In genomic region chr1:218292515-218292914, GRCh38 we compare ENCODE assay signal across 22 cellular contexts. TPM values are rescaled to one million over a fixed set of nuclear protein-coding genes. Genes with fewer than 3 reads are reported as not detected.
DNase-seq lines count a peak whose midpoint lies in the region; ATAC-seq, FAIRE-seq and TF ChIP-seq lines count a peak whose summit lies in the region.
"Had no signal": no experiment of that assay in that cellular context is flagged by ENCODE, and none has a peak within 500 bp of the region (broad histone marks: within the 10 kb centered on the region; RNA-seq: fewer than 3 reads in every experiment).

No MANE protein-coding gene starts in this region.

- H3K9me3 ChIP-seq in HEK293 (ENCODE audit: control insufficient read depth, insufficient read depth, low read depth, low read length) (no peaks in the 10 kb centered on the region), K562 (replicated peaks; ENCODE audit: control insufficient read depth, insufficient read depth, low read depth, low read length) (no peaks in the 10 kb centered on the region), mesenchymal stem cell (ENCODE audit: control insufficient read depth, low read length) (no peaks in the 10 kb centered on the region)
- H3K9me3 ChIP-seq: BE2C, BLaER1 had no signal

- no peak overlapping the region for H4K91ac ChIP-seq in mesenchymal stem cell (ENCODE audit: low read length)

- TF ChIP-seq POLR2A in K562 (conservative IDR thresholded peaks at IDR 0.05), result no peak

- H3K79me2 ChIP-seq in K562 (ENCODE audit: control insufficient read depth, insufficient read depth, low read length), result peaks cover 98% of the 10 kb centered on the region

- no peak overlapping the region for H3K9ac ChIP-seq in K562 (ENCODE audit: insufficient read depth in 1 of 2, low read depth in 2 of 2, low read length in 2 of 2)
- no peak overlapping the region for H3K9ac ChIP-seq in mesenchymal stem cell (ENCODE audit: low read length)
- H3K9ac ChIP-seq: BLaER1 had no signal

- TF ChIP-seq RAD21 in K562 (CRISPR knock-in tag; conservative IDR thresholded peaks at IDR 0.05 in 1 of 2, IDR thresholded peaks at IDR 0.05 in 1 of 2), result no peak

- H3K4me3 Mint-ChIP-seq in WTC11, result no peak overlapping the region
- H3K4me3 Mint-ChIP-seq: CD14-positive monocyte; CD4-positive, alpha-beta memory T cell; CD4-positive, CD25-positive, alpha-beta regulatory T cell; CD8-positive, alpha-beta memory T cell had no signal

- H3K27me3 Mint-ChIP-seq in WTC11 (ENCODE audit: low read depth), result no peaks in the 10 kb centered on the region
- H3K27me3 Mint-ChIP-seq: CD4-positive, alpha-beta memory T cell; CD4-positive, CD25-positive, alpha-beta regulatory T cell; CD8-positive, alpha-beta memory T cell had no signal

- H4K20me1 ChIP-seq in K562 (replicated peaks; ENCODE audit: control insufficient read depth, insufficient read depth, low read length), result no peaks in the 10 kb centered on the region

- H3K9me1 ChIP-seq in K562 (ENCODE audit: control insufficient read depth, insufficient read depth, low read length), result no peaks in the 10 kb centered on the region

- DNase-seq in WTC11 (ENCODE audit: low spot score), result no peak
- no peak for DNase-seq in K562 (ENCODE audit: extremely low read depth in 1 of 4, low spot score in 3 of 4)
- no peak for DNase-seq in NCI-H2171 (lab: John Stamatoyannopoulos, UW)
- DNase-seq in mesenchymal stem cell, result no peak
- no peak for DNase-seq in substantia nigra (lab: John Stamatoyannopoulos, UW)
- DNase-seq: 8988T; ACHN; BE2C; C1 segment of cervical spinal cord; CD4-positive, CD25-positive, alpha-beta regulatory T cell; CD8-positive, alpha-beta memory T cell; COR-L47; DMS79 treated with DMSO at 0.1 percent for 48 hours; GF-D8 had no signal

- H4K8ac ChIP-seq in mesenchymal stem cell (ENCODE audit: low read length), result no peak overlapping the region

- no peak overlapping the region for H3K23ac ChIP-seq in mesenchymal stem cell (ENCODE audit: low read length in 2 of 2)

- intact Hi-C loops in K562 (cut with micrococcal nuclease), result no loop called here

- no peak overlapping the region for H3K14ac ChIP-seq in mesenchymal stem cell (ENCODE audit: low read length in 2 of 2)

- FAIRE-seq in K562 (lab: Jason Lieb, UNC), result no peak
- FAIRE-seq: A204.1, G401.6, GM12892, GM18507 had no signal

- peaks cover 43% of the 10 kb centered on the region for H3K4me1 Mint-ChIP-seq in WTC11
- H3K4me1 Mint-ChIP-seq: CD14-positive monocyte had no signal

- no peak overlapping the region for H2BK120ac ChIP-seq in mesenchymal stem cell (ENCODE audit: low read depth, low read length)

- no peak overlapping the region for H2BK12ac ChIP-seq in mesenchymal stem cell (ENCODE audit: low read length in 2 of 2)

- H3K27ac ChIP-seq in HEK293 (ENCODE audit: extremely low read depth, low read depth, low read length) (no peak overlapping the region), K562 (ENCODE audit: extremely low read depth, low read depth, low read length) (no peak overlapping the region), mesenchymal stem cell (ENCODE audit: low read length, poor library complexity, severe bottlenecking) (no peak overlapping the region), substantia nigra (ENCODE audit: low read depth, low read length, poor library complexity, severe bottlenecking) (no peak overlapping the region)
- H3K27ac ChIP-seq: BLaER1 had no signal

- H3K4me2 ChIP-seq in K562 (ENCODE audit: insufficient read depth, low read length) (no peak overlapping the region), mesenchymal stem cell (ENCODE audit: low read length, poor library complexity, severe bottlenecking) (no peak overlapping the region)
- H3K4me2 ChIP-seq: BLaER1 had no signal

- H3K4me3 ChIP-seq in HEK293 (ENCODE audit: low read depth, low read length) (no peak overlapping the region), K562 (no peak overlapping the region), mesenchymal stem cell (ENCODE audit: insufficient read depth in 1 of 2, low read depth in 1 of 2, low read length in 2 of 2) (no peak overlapping the region)
- H3K4me3 ChIP-seq: BLaER1 had no signal

- H2AFZ ChIP-seq in K562 (ENCODE audit: low read depth, low read length) (no peak overlapping the region), mesenchymal stem cell (ENCODE audit: low read depth, low read length) (no peak overlapping the region)

- TF ChIP-seq EP300 in K562 (IDR thresholded peaks at IDR 0.05; ENCODE audit: low read length), result no peak

- H3K27me3 ChIP-seq in K562 (ENCODE audit: control insufficient read depth in 2 of 2, insufficient read depth in 2 of 2, low read length in 2 of 2), result no peaks in the 10 kb centered on the region
- no peaks in the 10 kb centered on the region for H3K27me3 ChIP-seq in mesenchymal stem cell (ENCODE audit: control insufficient read depth in 1 of 2, insufficient read depth in 1 of 2, low read length in 2 of 2)
- H3K27me3 ChIP-seq: BE2C, BLaER1 had no signal

- BruUV-seq in K562 (replicated peaks; lab: Mats Ljungman, UMichigan), result no TSS peak

- H2AK5ac ChIP-seq in mesenchymal stem cell (ENCODE audit: low read length, severe bottlenecking), result no peak overlapping the region

- no peaks in the 10 kb centered on the region for H3K36me3 ChIP-seq in HEK293 (ENCODE audit: control insufficient read depth in 2 of 2, insufficient read depth in 1 of 2, low read length in 2 of 2)
- H3K36me3 ChIP-seq in K562 (ENCODE audit: control insufficient read depth, insufficient read depth, low read length), result peaks cover 56% of the 10 kb centered on the region
- no peaks in the 10 kb centered on the region for H3K36me3 ChIP-seq in mesenchymal stem cell (ENCODE audit: control insufficient read depth in 1 of 2, insufficient read depth in 2 of 2, low read depth in 1 of 2, low read length in 2 of 2)

- no peaks in the 10 kb centered on the region for H3K4me1 ChIP-seq in HEK293 (ENCODE audit: control insufficient read depth, insufficient read depth, low read length)
- peaks cover 9 to 16% of the 10 kb centered on the region in 2 experiments; a peak in 3 of 5 replicates for H3K4me1 ChIP-seq in K562 (replicated peaks in 1 of 2; ENCODE audit: control insufficient read depth in 2 of 2, insufficient read depth in 2 of 2, low read length in 2 of 2)
- no peaks in the 10 kb centered on the region for H3K4me1 ChIP-seq in mesenchymal stem cell (ENCODE audit: control insufficient read depth, insufficient read depth, low read depth, low read length)
- H3K4me1 ChIP-seq: BE2C had no signal

- H3K4ac ChIP-seq in mesenchymal stem cell (ENCODE audit: low read depth in 1 of 2, low read length in 2 of 2), result no peak overlapping the region

- CTCF ChIA-PET in HEK293 (lab: Yijun Ruan, JAX) (no interaction called here), WTC11 (lab: Charles Lee) (no interaction called here), K562 (lab: Yijun Ruan, JAX; ENCODE audit: low intra/inter-chr PET ratio) (no interaction called here)

- no peak for TF ChIP-seq CTCF in HEK293 (tag by site-specific recombination; IDR thresholded peaks at IDR 0.05)
- TF ChIP-seq CTCF in WTC11 (IDR thresholded peaks at IDR 0.05), result no peak
- no peak for TF ChIP-seq CTCF in K562 (IDR thresholded peaks at IDR 0.05 in 2 of 3, conservative IDR thresholded peaks at IDR 0.05 in 1 of 3; ENCODE audit: insufficient read depth in 2 of 3, low read depth in 1 of 3, low read length in 3 of 3)

- in situ Hi-C loops in K562 (cut with MboI), result no loop called here

- H2BK15ac ChIP-seq in mesenchymal stem cell (ENCODE audit: low read depth, poor library complexity, severe bottlenecking), result no peak overlapping the region

- H2BK5ac ChIP-seq in mesenchymal stem cell (ENCODE audit: low read depth, low read length, poor library complexity, severe bottlenecking), result no peak overlapping the region

- H3K18ac ChIP-seq in mesenchymal stem cell (ENCODE audit: low read depth in 1 of 2, low read length in 2 of 2), result no peak overlapping the region

- peaks cover 27% of the 10 kb centered on the region for H3K79me1 ChIP-seq in mesenchymal stem cell (replicated peaks; ENCODE audit: low read length, poor library complexity, severe bottlenecking)

- WGBS in K562 (ENCODE audit: insufficient coverage, low coverage, missing lambda C conversion rate), result 66% methylated on average over 3 of the region's 3 CpGs
- 95% methylated on average over 3 of the region's 3 CpGs for WGBS in mesenchymal stem cell

- H3K27ac Mint-ChIP-seq in WTC11, result peak overlapping the region; percentile 29; the same call in 1 of the 2 replicates
- H3K27ac Mint-ChIP-seq: CD14-positive monocyte had no signal

- H3K9me3 Mint-ChIP-seq in WTC11, result no peaks in the 10 kb centered on the region
- H3K9me3 Mint-ChIP-seq: CD14-positive monocyte; CD4-positive, alpha-beta memory T cell; CD4-positive, CD25-positive, alpha-beta regulatory T cell; CD8-positive, alpha-beta memory T cell had no signal

- POLR2A ChIA-PET in HEK293 (lab: Yijun Ruan, JAX) (no interaction called here), WTC11 (lab: Charles Lee) (no interaction called here), K562 (lab: Yijun Ruan, JAX) (no interaction called here)

- H3K36me3 Mint-ChIP-seq in WTC11, result peaks cover 9% of the 10 kb centered on the region

- ATAC-seq in WTC11 (no peak), K562 (peak; percentile 7; the same call in 1 of the 3 replicates)

RNA-seq across cellular contexts. Expression of gene RRP15, which starts 7.4 kb away (rescaled TPM):
- total RNA-seq in WTC11 (2021), result 32.3 to 36.0 TPM (median 32.4 TPM) in 3 replicates
- total RNA-seq in K562 (2011; cell fraction: chromatin; rRNA removed; ENCODE audit: low replicate concordance), result 7.8 and 25.2 TPM in 2 replicates
- total RNA-seq in K562 (2011; cell fraction: nucleolus; rRNA removed), result 4.5 TPM in 2 replicates
- 10.2 and 16.1 TPM in 2 replicates for total RNA-seq in K562 (2011; cell fraction: nucleoplasm; rRNA removed)
- total RNA-seq in K562 (2014; rRNA removed), result 14.8 and 17.5 TPM in 2 replicates
- 58.1 and 72.6 TPM in 2 replicates for total RNA-seq in K562 (2014; rRNA removed; fragmentation: Illumina TruSeq; extraction: Trizol)
- 35.8 and 36.9 TPM in 2 replicates for total RNA-seq in K562 (2015; rRNA removed; fragmentation: Illumina TruSeq; extraction: Trizol)
- total RNA-seq in K562 (2021), result 42.1 and 42.9 TPM in 2 replicates
- polyA plus RNA-seq in K562 (2011; rRNA removed), result 6.5 and 9.5 TPM in 2 replicates
- polyA plus RNA-seq in K562 (2011; cell fraction: cytosol; rRNA removed), result 1.2 and 2.4 TPM in 2 replicates
- polyA plus RNA-seq in K562 (2011; cell fraction: nucleus; rRNA removed), result 2.6 and 2.9 TPM in 2 replicates
- 10.1 and 17.9 TPM in 2 replicates for polyA plus RNA-seq in K562 (2012)
- polyA plus RNA-seq in K562 (2014; fragmentation: Illumina TruSeq; extraction: Trizol), result 16.0 and 20.1 TPM in 2 replicates
- polyA plus RNA-seq in K562 (2014; fragmentation: Nextera tagmentation; extraction: Ambion mirVana), result 10 to 100 TPM; 29.3 to 54.8 TPM
- 9.2 and 12.5 TPM in 2 replicates for polyA plus RNA-seq in K562 (2014; rRNA removed)
- 15.9 and 16.6 TPM in 2 replicates for polyA minus RNA-seq in K562 (2011; rRNA and poly(A)+ RNA removed)
- 3.5 and 7.6 TPM in 2 replicates for polyA minus RNA-seq in K562 (2011; cell fraction: cytosol; rRNA and poly(A)+ RNA removed)
- polyA minus RNA-seq in K562 (2011; cell fraction: nucleus; rRNA and poly(A)+ RNA removed), result 5.8 and 13.2 TPM in 2 replicates
- polyA plus RNA-seq in mesenchymal stem cell (2013, experiment 1 of 2), result 40.0 TPM
- 36.7 TPM for polyA plus RNA-seq in mesenchymal stem cell (2013, experiment 2 of 2)

RNA-seq across cellular contexts. Expression of gene TGFB2, which starts 52.6 kb away (rescaled TPM):
- total RNA-seq in WTC11 (2021) (1.0 to 2.5 TPM (median 1.5 TPM) in 3 replicates), K562 (2014; rRNA removed) (0.04 and 0.41 TPM in 2 replicates), K562 (2014; rRNA removed; fragmentation: Illumina TruSeq; extraction: Trizol) (0.11 TPM in 1 of 2 replicates, not detected in the other), K562 (2015; rRNA removed; fragmentation: Illumina TruSeq; extraction: Trizol) (0.04 and 0.14 TPM in 2 replicates), K562 (2021) (0.04 and 0.11 TPM in 2 replicates)
- 0.09 TPM in 1 of 2 replicates, not detected in the other for total RNA-seq in K562 (2011; cell fraction: chromatin; rRNA removed; ENCODE audit: low replicate concordance)
- total RNA-seq in K562 (2011; cell fraction: nucleolus; rRNA removed), result not detected in 2 replicates
- 0.99 TPM in 1 of 2 replicates, not detected in the other for total RNA-seq in K562 (2011; cell fraction: nucleoplasm; rRNA removed)
- polyA plus RNA-seq in K562 (2011; rRNA removed) (0.03 and 0.14 TPM in 2 replicates), K562 (2014; fragmentation: Illumina TruSeq; extraction: Trizol) (0.04 TPM in 1 of 2 replicates, not detected in the other), K562 (2014; fragmentation: Nextera tagmentation; extraction: Ambion mirVana) (not detected), K562 (2014; rRNA removed) (not detected in 2 replicates)
- polyA plus RNA-seq in K562 (2011; cell fraction: cytosol; rRNA removed), result 0.01 TPM in 1 of 2 replicates, not detected in the other
- polyA plus RNA-seq in K562 (2011; cell fraction: nucleus; rRNA removed), result 0.20 and 0.36 TPM in 2 replicates
- polyA plus RNA-seq in K562 (2012), result 0.07 and 0.17 TPM in 2 replicates
- 0.14 TPM in 1 of 2 replicates, not detected in the other for polyA minus RNA-seq in K562 (2011; rRNA and poly(A)+ RNA removed)
- not detected in 2 replicates for polyA minus RNA-seq in K562 (2011; cell fraction: cytosol; rRNA and poly(A)+ RNA removed)
- polyA minus RNA-seq in K562 (2011; cell fraction: nucleus; rRNA and poly(A)+ RNA removed), result 0.13 and 0.22 TPM in 2 replicates
- polyA plus RNA-seq in mesenchymal stem cell (2013, experiment 1 of 2), result 23.5 TPM
- polyA plus RNA-seq in mesenchymal stem cell (2013, experiment 2 of 2), result 23.9 TPM
- total RNA-seq: CD4-positive, alpha-beta memory T cell; CD4-positive, CD25-positive, alpha-beta regulatory T cell; CD8-positive, alpha-beta memory T cell had no signal
- polyA plus RNA-seq: CD14-positive monocyte; CD4-positive, alpha-beta memory T cell; CD4-positive, CD25-positive, alpha-beta regulatory T cell; CD8-positive, alpha-beta memory T cell had no signal
